Comparison of ENCODE assay signal across 1 cellular context in genomic region chr4:128162434-128162833, GRCh38.
TF ChIP-seq lines count a peak whose summit lies in the region.

No MANE protein-coding gene starts in this region.

TF ChIP-seq in endothelial cell of umbilical vein, 7 proteins besides CTCF, POLR2A, EP300 and RAD21 (continued from another document):
- peak; percentile 37 for TF ChIP-seq FOS (IDR thresholded peaks at IDR 0.05; ENCODE audit: borderline replicate concordance, insufficient read depth, low read length)
TF ChIP-seq in endothelial cell of umbilical vein: peak in this region for 2.
